ENCODE assay signal across 1 cellular context in the genomic region with DNA sequence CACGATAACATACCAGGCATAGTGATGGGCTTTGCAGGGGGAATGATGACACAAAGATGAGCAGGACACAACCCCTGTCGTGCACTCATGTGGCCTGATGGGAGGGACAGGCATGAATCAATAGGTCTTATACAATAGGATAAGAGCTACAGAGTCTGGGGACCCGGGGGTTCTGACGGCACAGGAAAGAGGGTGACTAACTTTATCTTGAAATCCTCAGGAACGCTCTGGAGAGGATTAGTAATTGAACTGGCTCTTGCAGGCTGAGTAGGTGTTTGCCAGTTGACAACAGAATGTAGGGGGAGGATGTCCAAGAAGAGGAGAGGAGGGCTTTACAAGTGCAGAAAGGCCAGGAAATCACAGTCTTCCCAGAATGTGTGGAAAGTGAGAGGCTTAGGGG.
TF ChIP-seq lines count a peak whose summit lies in the region.

No MANE protein-coding gene starts in this region.

TF ChIP-seq in endothelial cell of umbilical vein, 7 proteins besides CTCF, POLR2A, EP300 and RAD21 (continued from another document):
- no peak for TF ChIP-seq EZH2 (IDR thresholded peaks at IDR 0.05; ENCODE audit: borderline replicate concordance, low read depth, low read length, severe bottlenecking)
